28 cellular contexts compared by ENCODE assay signal in genomic region chr5:122612901-122613300, GRCh38.
"Had no signal": no experiment of that assay in that cellular context is flagged by ENCODE, and none has a peak within 500 bp of the region (broad histone marks: within the 10 kb centered on the region; RNA-seq: fewer than 3 reads in every experiment).

No MANE protein-coding gene starts in this region.

- H3K9me3 Mint-ChIP-seq: activated CD8-positive, alpha-beta T cell treated with anti-CD3 and anti-CD28 coated beads for 36 hours; activated naive CD4-positive, alpha-beta T cell treated with anti-CD3 and anti-CD28 coated beads, Interleukin-2, amount 50 U/mL, for 72 hours; central memory CD8-positive, alpha-beta T cell; memory B cell; nephron had no signal

- H3K4me3 Mint-ChIP-seq: activated B cell treated with CpG ODN at 0.5 μM for 24 hours; activated CD8-positive, alpha-beta memory T cell treated with anti-CD3 and anti-CD28 coated beads, Interleukin-2, amount 10 ng/mL, durations not matched to agents 7 days and 5 days; activated CD8-positive, alpha-beta T cell treated with anti-CD3 and anti-CD28 coated beads for 36 hours; central memory CD8-positive, alpha-beta T cell; memory B cell; nephron had no signal

- H3K4me1 ChIP-seq: colonic mucosa, gastrocnemius medialis, upper lobe of right lung had no signal

- H3K36me3 Mint-ChIP-seq: activated CD8-positive, alpha-beta memory T cell treated with anti-CD3 and anti-CD28 coated beads, Interleukin-2, amount 10 ng/mL, durations not matched to agents 7 days and 5 days; activated naive CD4-positive, alpha-beta T cell treated with anti-CD3 and anti-CD28 coated beads, Interleukin-2, amount 50 U/mL, for 72 hours had no signal

- H3K27me3 Mint-ChIP-seq: activated B cell treated with CpG ODN at 0.5 μM for 24 hours; activated CD8-positive, alpha-beta memory T cell treated with anti-CD3 and anti-CD28 coated beads, Interleukin-2, amount 10 ng/mL, durations not matched to agents 7 days and 5 days; activated CD8-positive, alpha-beta T cell treated with anti-CD3 and anti-CD28 coated beads for 36 hours; central memory CD8-positive, alpha-beta T cell; progenitor cell of endocrine pancreas had no signal

- H3K4me1 Mint-ChIP-seq: activated B cell treated with CpG ODN at 0.5 μM for 24 hours; activated CD8-positive, alpha-beta memory T cell treated with anti-CD3 and anti-CD28 coated beads, Interleukin-2, amount 10 ng/mL, durations not matched to agents 7 days and 5 days; central memory CD8-positive, alpha-beta T cell; nephron had no signal

- H3K27me3 ChIP-seq: colonic mucosa, gastrocnemius medialis, ovary, upper lobe of right lung had no signal

- H3K4me3 ChIP-seq: colonic mucosa, gastrocnemius medialis, mucosa of descending colon, ovary, skin epidermis, thoracic aorta, upper lobe of right lung had no signal

- H3K27ac ChIP-seq: colonic mucosa, gastrocnemius medialis, ovary, skin epidermis, thoracic aorta, upper lobe of right lung had no signal

- H3K9me3 ChIP-seq: colonic mucosa, gastrocnemius medialis, mucosa of descending colon, ovary, thoracic aorta, upper lobe of right lung had no signal

- ATAC-seq: activated CD8-positive, alpha-beta memory T cell treated with anti-CD3 and anti-CD28 coated beads, Interleukin-2, amount 10 ng/mL, durations not matched to agents 7 days and 5 days; activated CD8-positive, alpha-beta T cell treated with anti-CD3 and anti-CD28 coated beads for 36 hours; activated naive CD4-positive, alpha-beta T cell treated with anti-CD3 and anti-CD28 coated beads, Interleukin-2, amount 50 U/mL, for 72 hours; gastrocnemius medialis; left colon; mucosa of descending colon; sciatic nerve; stimulated activated naive CD8-positive, alpha-beta T cell treated with anti-CD3 and anti-CD28 coated beads, Interleukin-15, Interleukin-2, amounts not matched to agents 100 U/mL and 50 U/mL, for 24 hours; upper lobe of right lung had no signal

- DNase-seq: activated B cell treated with CpG ODN at 0.5 μM for 24 hours; activated CD4-positive, alpha-beta T cell treated with anti-CD3 and anti-CD28 coated beads, Interleukin-2, amount 50 U/mL, for 1 hour; activated CD8-positive, alpha-beta memory T cell treated with anti-CD3 and anti-CD28 coated beads, Interleukin-2, amount 10 ng/mL, durations not matched to agents 7 days and 5 days; activated CD8-positive, alpha-beta T cell treated with anti-CD3 and anti-CD28 coated beads for 36 hours; activated naive CD4-positive, alpha-beta T cell; activated T-cell treated with anti-CD3 and anti-CD28 coated beads, Interleukin-2, amount 50 U/mL, for 48 hours; anterior cingulate cortex; colonic mucosa; effector CD8-positive, alpha-beta T cell; gastrocnemius medialis; glutamatergic neuron; left colon; mucosa of descending colon; retina; stimulated activated CD4-positive, alpha-beta T cell treated with anti-CD3 and anti-CD28 coated beads, Interleukin-12 subunit alpha, Interleukin-12 subunit beta, amount 100 ng/mL, for 4 hours; stimulated activated CD4-positive, alpha-beta T cell treated with anti-CD3 and anti-CD28 coated beads, Interleukin-4, amount 100 ng/mL, for 1 hour; stimulated activated naive CD8-positive, alpha-beta T cell treated with anti-CD3 and anti-CD28 coated beads, Interleukin-15, Interleukin-2, amounts not matched to agents 100 U/mL and 50 U/mL, for 24 hours; T-helper 2 cell; upper lobe of right lung had no signal

- H3K36me3 ChIP-seq: colonic mucosa, gastrocnemius medialis, ovary, thoracic aorta, upper lobe of right lung had no signal

- H3K27ac Mint-ChIP-seq: activated B cell treated with CpG ODN at 0.5 μM for 24 hours; activated CD8-positive, alpha-beta memory T cell treated with anti-CD3 and anti-CD28 coated beads, Interleukin-2, amount 10 ng/mL, durations not matched to agents 7 days and 5 days; activated CD8-positive, alpha-beta T cell treated with anti-CD3 and anti-CD28 coated beads for 36 hours; activated naive CD4-positive, alpha-beta T cell treated with anti-CD3 and anti-CD28 coated beads, Interleukin-2, amount 50 U/mL, for 72 hours; memory B cell had no signal
